ENCODE assay signal across 8 cellular contexts in the genomic region with DNA sequence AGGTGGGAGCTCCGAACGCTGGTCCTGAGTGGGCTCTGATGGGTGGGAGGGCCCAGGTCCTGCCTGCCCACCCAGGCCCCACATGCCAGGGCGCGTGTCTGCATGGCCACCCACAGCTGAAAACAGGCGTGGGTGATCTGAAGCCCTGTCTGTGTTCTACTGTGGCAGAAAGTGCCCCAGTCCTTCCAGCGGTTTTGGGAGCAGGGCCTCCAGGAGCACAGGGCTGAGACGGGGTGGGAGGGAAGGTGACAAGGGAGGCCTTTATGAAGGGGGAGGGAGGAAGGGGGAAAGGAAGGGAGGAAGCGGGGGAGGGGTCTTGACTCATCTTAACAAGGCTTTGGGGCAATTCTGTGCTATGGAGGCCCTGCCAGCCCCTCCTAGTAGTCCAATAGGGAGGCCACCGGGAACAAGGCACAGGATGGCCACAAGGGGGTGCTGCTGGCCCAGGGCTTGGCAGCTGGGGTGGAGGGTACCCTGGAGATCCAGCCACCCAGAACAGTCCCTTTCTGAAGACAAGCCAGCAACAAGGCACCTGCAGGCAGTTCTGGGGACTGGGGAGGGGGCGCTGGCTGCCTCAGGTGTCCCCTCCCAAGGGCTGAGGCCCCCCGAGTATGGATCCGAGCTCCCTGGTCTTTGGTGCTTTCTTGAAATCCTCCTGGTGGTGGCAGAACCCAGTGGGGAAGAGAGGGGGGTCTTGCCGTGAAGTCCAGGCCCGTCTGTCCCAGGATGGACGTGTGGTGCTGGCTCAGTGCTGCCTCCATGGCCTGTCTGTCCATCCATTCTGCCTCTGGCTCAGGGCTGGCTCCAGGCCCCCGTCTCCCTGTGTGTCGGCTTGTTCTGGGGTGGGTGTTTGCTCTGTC. TPM values are rescaled to one million over a fixed set of nuclear protein-coding genes. Genes with fewer than 3 reads are reported as not detected.
DNase-seq lines count a peak whose midpoint lies in the region; ATAC-seq, FAIRE-seq and TF ChIP-seq lines count a peak whose summit lies in the region.

No MANE protein-coding gene starts in this region.

- TF ChIP-seq CTCF in Caco-2 (IDR thresholded peaks at IDR 0.05; ENCODE audit: insufficient read depth in 1 of 2, low read depth in 1 of 2, low read length in 1 of 2, severe bottlenecking in 1 of 2, unreplicated experiment in 1 of 2) (peak; percentile 95 to 96), fibroblast of mammary gland (conservative IDR thresholded peaks at IDR 0.05; ENCODE audit: control insufficient read depth, insufficient read depth, low read depth, low read length) (peak; percentile 89), neural crest cell (conservative IDR thresholded peaks at IDR 0.05) (peak; percentile 88), stomach (IDR thresholded peaks at IDR 0.05) (peak in 5 of 7 experiments; percentile 63 to 89 (median 76))

- H3K9me3 Mint-ChIP-seq in Caco-2 (ENCODE audit: unreplicated experiment), result no peaks in the 10 kb centered on the region
- H3K9me3 Mint-ChIP-seq in activated T-cell treated with anti-CD3 and anti-CD28 coated beads, Interleukin-2, amount 50 U/mL, for 72 hours, result no peaks in the 10 kb centered on the region
- H3K9me3 Mint-ChIP-seq in neural crest cell, result no peaks in the 10 kb centered on the region

- 57 to 76% (median 73%) methylated on average over 15 to 17 of the region's 17 CpGs for WGBS in stomach, 5 donors

- H3K27me3 ChIP-seq in Caco-2 (replicated peaks; ENCODE audit: control insufficient read depth, insufficient read depth, low read length), result no peaks in the 10 kb centered on the region
- H3K27me3 ChIP-seq in stomach, result no peaks in the 10 kb centered on the region

- H3K27ac ChIP-seq in stomach, result peak overlapping the region in 3 of 5 donors; percentile 8 to 48 (median 14)

- H3K27ac Mint-ChIP-seq in Caco-2 (ENCODE audit: unreplicated experiment) (no peak overlapping the region), neural crest cell (ENCODE audit: unreplicated experiment) (no peak overlapping the region)
- H3K27ac Mint-ChIP-seq in activated T-cell treated with anti-CD3 and anti-CD28 coated beads, Interleukin-2, amount 50 U/mL, for 72 hours, result no peak overlapping the region

- no peak for TF ChIP-seq POLR2A in stomach (IDR thresholded peaks at IDR 0.05)

- CTCF ChIA-PET in Caco-2 (lab: Charles Lee), result interaction anchor here (0.6 to 7.2 kb wide), 14 partner anchors 16 to 533 kb away, joined by 3 to 274 read pairs (median 7); a partner anchor contains a TSS

- H3K9me3 ChIP-seq in Caco-2 (no peaks in the 10 kb centered on the region), stomach (no peaks in the 10 kb centered on the region)

- H3K4me3 Mint-ChIP-seq in Caco-2 (ENCODE audit: unreplicated experiment) (no peak overlapping the region), neural crest cell (peak overlapping the region; percentile 19)
- H3K4me3 Mint-ChIP-seq in activated T-cell treated with anti-CD3 and anti-CD28 coated beads, Interleukin-2, amount 50 U/mL, for 72 hours, result no peak overlapping the region

- H3K4me1 ChIP-seq in Caco-2 (no peaks in the 10 kb centered on the region), stomach (peaks cover 0 to 18% (median 8%) of the 10 kb centered on the region in 4 donors)

- H3K4me3 ChIP-seq in Caco-2 (ENCODE audit: low read depth, low read length) (no peak overlapping the region), fibroblast of mammary gland (ENCODE audit: control insufficient read depth, low read depth, low read length) (no peak overlapping the region), stomach (no peak overlapping the region)

- DNase-seq in Caco-2 (peak; percentile 79 to 90), HuH-7 (ENCODE audit: low spot score) (peak; percentile 100), RCC 7860 (ENCODE audit: low spot score) (peak; percentile 29), fibroblast of mammary gland (ENCODE audit: low read depth) (peak; percentile 60), neural crest cell (ENCODE audit: low read depth, low spot score) (peak; percentile 92), stomach (peak; percentile 79)
- DNase-seq in activated T-cell treated with anti-CD3 and anti-CD28 coated beads, Interleukin-2, amount 50 U/mL, for 72 hours, result peak; percentile 84 to 87

- POLR2A ChIA-PET in Caco-2 (lab: Charles Lee), result interaction anchor here (0.7 to 0.9 kb wide), 2 partner anchors 50 to 81 kb away, joined by 3 read pairs; a partner anchor contains a TSS

- no TSS peak for BruUV-seq in Caco-2 (replicated peaks; lab: Mats Ljungman, UMichigan)

- H3K4me1 Mint-ChIP-seq in Caco-2 (ENCODE audit: low read depth, unreplicated experiment) (no peaks in the 10 kb centered on the region), neural crest cell (no peaks in the 10 kb centered on the region)
- H3K4me1 Mint-ChIP-seq in activated T-cell treated with anti-CD3 and anti-CD28 coated beads, Interleukin-2, amount 50 U/mL, for 72 hours (ENCODE audit: low read depth), result peaks cover 8% of the 10 kb centered on the region

- peak; percentile 55 to 62 for ATAC-seq in activated T-cell treated with anti-CD3 and anti-CD28 coated beads, Interleukin-2, amount 50 U/mL, for 72 hours (replicated peaks in 1 of 2)
- ATAC-seq in GM21786 (IDR thresholded peaks at IDR 0.05; ENCODE audit: unreplicated experiment), result no peak

- intact Hi-C loops in Caco-2 (cut with micrococcal nuclease; ENCODE audit: unreplicated experiment) (loop anchor here (1.0 kb wide), 2 partner anchors 26 to 185 kb away; no protein-coding TSS in a partner anchor), stomach (cut with DNase I; ENCODE audit: low total_unique reads) (loop anchor here (10.0 kb wide), 1 partner anchor 93 kb away; no protein-coding TSS in a partner anchor)

- peaks cover 6% of the 10 kb centered on the region for H3K36me3 Mint-ChIP-seq in Caco-2 (ENCODE audit: insufficient read depth, unreplicated experiment)
- H3K36me3 Mint-ChIP-seq in activated T-cell treated with anti-CD3 and anti-CD28 coated beads, Interleukin-2, amount 50 U/mL, for 72 hours (ENCODE audit: insufficient read depth in 2 of 2), result no peaks in the 10 kb centered on the region
- H3K36me3 Mint-ChIP-seq in neural crest cell (ENCODE audit: low read depth), result no peaks in the 10 kb centered on the region

- H3K27me3 Mint-ChIP-seq in Caco-2 (ENCODE audit: insufficient read depth, unreplicated experiment) (no peaks in the 10 kb centered on the region), neural crest cell (ENCODE audit: low read depth) (peaks cover 3% of the 10 kb centered on the region)
- peaks cover 2% of the 10 kb centered on the region for H3K27me3 Mint-ChIP-seq in activated T-cell treated with anti-CD3 and anti-CD28 coated beads, Interleukin-2, amount 50 U/mL, for 72 hours (ENCODE audit: low read depth)

- TF ChIP-seq EP300 in stomach (IDR thresholded peaks at IDR 0.05), result no peak

- FAIRE-seq in RCC 7860 (lab: Jason Lieb, UNC), result no peak

- H3K36me3 ChIP-seq in Caco-2 (ENCODE audit: control insufficient read depth, insufficient read depth, low read length) (no peaks in the 10 kb centered on the region), stomach (peaks cover 0 to 26% (median 19%) of the 10 kb centered on the region in 4 donors)

RNA-seq across cellular contexts. Expression of a gene that starts 6.3 kb away (rescaled TPM):
- total RNA-seq in Caco-2 (2022) (26.1 and 32.7 TPM in 2 replicates), neural crest cell (13.6 and 17.0 TPM in 2 replicates), stomach (100 to 1,000 TPM in 1 of 5 donors, 10 to 100 TPM in 3, 1 to 10 TPM in 1; 2.6 to 140 (median 22.8) TPM)
- total RNA-seq in activated T-cell treated with anti-CD3 and anti-CD28 coated beads, Interleukin-2, amount 50 U/mL, for 72 hours, result 10 to 100 TPM; 14.7 to 22.3 TPM
- polyA plus RNA-seq in stomach, result 10 to 100 TPM in 1 of 3 donors, 1 to 10 TPM in 2; 7.5 to 23.3 (median 7.9) TPM

RNA-seq across cellular contexts. Expression of a gene that starts 19.7 kb away (rescaled TPM):
- total RNA-seq in Caco-2 (2022), result 8.3 and 10.6 TPM in 2 replicates
- under 1 TPM; 0.34 to 0.49 TPM for total RNA-seq in activated T-cell treated with anti-CD3 and anti-CD28 coated beads, Interleukin-2, amount 50 U/mL, for 72 hours
- total RNA-seq in neural crest cell, result 1.0 and 3.4 TPM in 2 replicates
- 10 to 100 TPM in 2 of 5 donors, 1 to 10 TPM in 1, under 1 TPM in 1, not detected in 1; 0.58 to 12.8 (median 7.1) TPM for total RNA-seq in stomach
- 10 to 100 TPM in 2 of 3 donors, 1 to 10 TPM in 1; 5.3 to 13.3 (median 11.6) TPM for polyA plus RNA-seq in stomach

RNA-seq across cellular contexts. Expression of a gene that starts 52.5 kb away (rescaled TPM):
- total RNA-seq in Caco-2 (2022) (4.7 and 6.7 TPM in 2 replicates), neural crest cell (0.52 and 0.96 TPM in 2 replicates), stomach (10 to 100 TPM in 2 of 5 donors, 1 to 10 TPM in 2, not detected in 1; 1.2 to 27.4 (median 6.6) TPM)
- 1 to 10 TPM; 1.9 to 4.1 TPM for total RNA-seq in activated T-cell treated with anti-CD3 and anti-CD28 coated beads, Interleukin-2, amount 50 U/mL, for 72 hours
- 1 to 10 TPM; 3.4 to 3.8 (median 3.7) TPM for polyA plus RNA-seq in stomach

Comparison
In these comparisons a context has a peak if more than half of its experiments do, and no peak if none do; other contexts are left out.
1. DNase-seq: peak in every context shown above with its lines; median percentile 100 in HuH-7; 92 in neural crest cell; 86 in activated T-cell treated with anti-CD3 and anti-CD28 coated beads, Interleukin-2, amount 50 U/mL, for 72 hours; 84 in Caco-2; 79 in stomach; 60 in fibroblast of mammary gland; 29 in RCC 7860.